Comparison of ENCODE assay signal across 9 cellular contexts in the genomic region with DNA sequence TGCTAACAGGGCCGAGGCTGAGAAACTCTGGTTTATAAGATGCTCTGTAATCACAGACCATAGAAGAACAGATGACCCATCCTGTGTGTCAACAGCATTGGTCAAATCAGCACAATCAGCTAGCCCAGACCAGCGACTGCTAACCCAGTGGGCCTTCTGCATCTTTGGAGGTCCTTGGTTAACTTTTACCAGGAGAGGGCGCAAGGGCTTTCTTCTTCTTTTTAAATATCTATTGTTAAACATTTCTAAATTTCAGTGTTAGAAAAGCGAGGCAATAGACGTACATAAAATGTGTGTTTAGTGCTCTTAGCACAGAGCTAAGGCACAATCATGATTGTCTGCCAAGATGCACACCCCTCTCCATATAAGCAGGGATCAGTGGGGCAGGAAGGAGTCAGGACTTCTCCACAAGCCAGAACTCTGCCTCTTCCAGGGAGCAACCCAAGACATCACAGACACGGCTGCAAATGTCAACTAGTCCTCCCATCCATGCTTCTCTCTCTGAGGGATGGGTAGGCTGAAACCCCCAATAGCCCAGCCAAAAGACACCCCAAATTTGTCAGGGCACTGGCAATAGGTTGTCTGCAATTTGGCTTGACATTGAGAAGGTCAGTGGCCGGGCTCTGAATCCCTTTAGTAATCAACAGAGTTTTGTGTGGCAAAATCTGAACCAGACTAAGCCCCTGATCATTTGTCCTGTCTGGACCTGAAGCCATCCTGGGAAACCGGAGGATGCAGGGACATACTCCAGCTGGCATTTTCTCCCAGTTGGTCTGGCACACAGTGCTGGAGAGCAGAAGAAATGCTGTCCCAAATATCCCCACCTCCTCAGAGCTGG.
DNase-seq lines count a peak whose midpoint lies in the region; TF ChIP-seq lines count a peak whose summit lies in the region.
"Had no signal": no experiment of that assay in that cellular context is flagged by ENCODE, and none has a peak within 500 bp of the region (broad histone marks: within the 10 kb centered on the region; RNA-seq: fewer than 3 reads in every experiment).

No MANE protein-coding gene starts in this region.

- H3F3A ChIP-seq in Loucy (ENCODE audit: low read depth), result no peaks in the 10 kb centered on the region

- H3K27me3 ChIP-seq in Loucy (ENCODE audit: insufficient read depth, low read length, poor library complexity, severe bottlenecking), result no peaks in the 10 kb centered on the region
- H3K27me3 ChIP-seq in liver (ENCODE audit: control insufficient read depth in 4 of 4, insufficient read depth in 4 of 4, low read length in 3 of 4), result no peaks in the 10 kb centered on the region

- peak overlapping the region; percentile 46 for H3K9ac ChIP-seq in Loucy (ENCODE audit: low read depth, low read length, poor library complexity, severe bottlenecking)
- no peak overlapping the region for H3K9ac ChIP-seq in liver (ENCODE audit: low read depth in 1 of 2, low read length in 2 of 2)

- H3K4me3 ChIP-seq in AG04449 (ENCODE audit: low read depth, low read length) (no peak overlapping the region), GM12875 (ENCODE audit: low read depth, low read length) (no peak overlapping the region), Loucy (ENCODE audit: low read length, poor library complexity, severe bottlenecking) (no peak overlapping the region), WI38 (ENCODE audit: low read depth, low read length) (no peak overlapping the region), liver (ENCODE audit: low read depth in 1 of 3, low read length in 3 of 3) (no peak overlapping the region)
- H3K4me3 ChIP-seq: HAP-1 had no signal

- peaks cover 29% of the 10 kb centered on the region; the same call in 1 of the 2 replicates for H3K79me2 ChIP-seq in Loucy (ENCODE audit: insufficient read depth, low read length)

- H3K9me3 ChIP-seq in Loucy (ENCODE audit: insufficient read depth, low read depth, low read length), result no peaks in the 10 kb centered on the region
- no peaks in the 10 kb centered on the region for H3K9me3 ChIP-seq in liver (ENCODE audit: control insufficient read depth in 4 of 4, low read length in 3 of 4)
- H3K9me3 ChIP-seq: HAP-1 had no signal

- peak overlapping the region; percentile 24 for H3K4me2 ChIP-seq in Loucy (ENCODE audit: low read depth, low read length, poor library complexity, severe bottlenecking)

- POLR2A ChIA-PET in AG04449 (lab: Yijun Ruan, JAX), result no interaction called here

- TF ChIP-seq RAD21 in liver (IDR thresholded peaks at IDR 0.05), result peak; percentile 87 to 88

- DNase-seq in AG04449 (ENCODE audit: low read depth, low spot score) (no peak), cerebellar cortex (ENCODE audit: low spot score) (peak; percentile 52), islet precursor cell (no peak)
- DNase-seq in stimulated activated CD8-positive, alpha-beta memory T cell treated with anti-CD3 and anti-CD28 coated beads, Interleukin-7, amount 100 ng/mL, for 1 hour (ENCODE audit: low read depth in 2 of 2), result peak; percentile 21 to 35

- H3K27ac ChIP-seq in liver (ENCODE audit: low read depth in 1 of 2, low read length in 2 of 2), result peak overlapping the region; percentile 49 to 72

- H3K4me1 ChIP-seq in Loucy (ENCODE audit: insufficient read depth, low read length, poor library complexity, severe bottlenecking) (peaks cover 53% of the 10 kb centered on the region), liver (ENCODE audit: control insufficient read depth in 4 of 4, insufficient read depth in 4 of 4, low read length in 3 of 4) (peaks cover 0 to 20% (median 15%) of the 10 kb centered on the region in 4 donors)
- H3K4me1 ChIP-seq: HAP-1 had no signal

- no peaks in the 10 kb centered on the region for H3K9me2 ChIP-seq in Loucy (replicated peaks; ENCODE audit: low read depth, low read length)

- TF ChIP-seq CTCF in AG04449 (IDR thresholded peaks at IDR 0.05; ENCODE audit: insufficient read depth, low read length, missing control alignments), result peak; percentile 49
- TF ChIP-seq CTCF in GM12875 (IDR thresholded peaks at IDR 0.05; ENCODE audit: borderline replicate concordance, insufficient read depth, low read depth, low read length), result peak; percentile 52
- TF ChIP-seq CTCF in Loucy (conservative IDR thresholded peaks at IDR 0.05; ENCODE audit: low read length), result peak; percentile 80
- TF ChIP-seq CTCF in WI38 (IDR thresholded peaks at IDR 0.05; ENCODE audit: low read depth, low read length), result peak; percentile 61
- TF ChIP-seq CTCF in liver (IDR thresholded peaks at IDR 0.05; ENCODE audit: low read depth, low read length, missing input control), result peak; percentile 68

- CTCF ChIA-PET in AG04449 (lab: Yijun Ruan, JAX), result interaction anchor here (0.6 to 9.8 kb wide), 33 partner anchors 8 to 313 kb away, joined by 3 to 287 read pairs (median 6); a partner anchor contains a TSS

- 33% methylated on average over 8 of the region's 8 CpGs for WGBS in liver

- no peaks in the 10 kb centered on the region for H4K20me1 ChIP-seq in Loucy (ENCODE audit: insufficient read depth, low read length, poor library complexity, severe bottlenecking)

- H2AFZ ChIP-seq in Loucy (ENCODE audit: low read length), result no peak overlapping the region

- peaks cover 12% of the 10 kb centered on the region; the same call in 1 of the 2 replicates for H3K36me3 ChIP-seq in Loucy (ENCODE audit: insufficient read depth, low read length)
- H3K36me3 ChIP-seq in liver (ENCODE audit: control insufficient read depth in 4 of 4, insufficient read depth in 3 of 4, low read depth in 1 of 4, low read length in 3 of 4), result no peaks in the 10 kb centered on the region
- H3K36me3 ChIP-seq: HAP-1 had no signal

TF ChIP-seq in liver, 16 proteins besides CTCF, POLR2A, EP300 and RAD21:
- TF ChIP-seq FOXA2 (IDR thresholded peaks at IDR 0.05), result no peak
TF ChIP-seq in liver: peak in this region for 0.

Comparison
In these comparisons a context has a peak if more than half of its experiments do, and no peak if none do; other contexts are left out.
1. DNase-seq: peak in cerebellar cortex (single experiment) and stimulated activated CD8-positive, alpha-beta memory T cell treated with anti-CD3 and anti-CD28 coated beads, Interleukin-7, amount 100 ng/mL, for 1 hour (2 of 2); none in AG04449 (single experiment) and islet precursor cell (single experiment).
2. Peak in every context shown above with its lines, with median percentiles within 50 percentile points of each other: CTCF ChIP-seq.